Comparison of ENCODE assay signal across 9 cellular contexts in genomic region chr20:25055711-25056492, GRCh38. TPM values are rescaled to one million over a fixed set of nuclear protein-coding genes. Genes with fewer than 3 reads are reported as not detected.
DNase-seq lines count a peak whose midpoint lies in the region; ATAC-seq and TF ChIP-seq lines count a peak whose summit lies in the region.
"Had no signal": no experiment of that assay in that cellular context is flagged by ENCODE, and none has a peak within 500 bp of the region (broad histone marks: within the 10 kb centered on the region; RNA-seq: fewer than 3 reads in every experiment).

No MANE protein-coding gene starts in this region.

- CTCF ChIA-PET in activated CD8-positive, alpha-beta T cell treated with anti-CD3 and anti-CD28 coated beads for 36 hours (lab: Charles Lee), result interaction anchor here (2.8 to 10.9 kb wide), 2 partner anchors 9 to 60 kb away, joined by 12 to 167 read pairs; partner anchors contain the start of gene APMAP

- peaks cover 70 to 88% (median 82%) of the 10 kb centered on the region in 4 donors for H3K4me1 ChIP-seq in stomach

- peak overlapping the region; percentile 65 for H3K27ac Mint-ChIP-seq in activated CD4-positive, alpha-beta T cell treated with anti-CD3 and anti-CD28 coated beads, Interleukin-2, amount 10 ng/mL, durations not matched to agents 24 days and 14 days
- H3K27ac Mint-ChIP-seq in activated CD8-positive, alpha-beta T cell treated with anti-CD3 and anti-CD28 coated beads for 36 hours, result peak overlapping the region; percentile 32
- H3K27ac Mint-ChIP-seq in immature natural killer cell, result peak overlapping the region; percentile 91 to 97 (median 95)

- H3K36me3 ChIP-seq in stomach, result no peaks in the 10 kb centered on the region

- intact Hi-C loops in activated CD4-positive, alpha-beta T cell treated with anti-CD3 and anti-CD28 coated beads, Interleukin-2, amount 10 ng/mL, durations not matched to agents 24 days and 14 days (cut with micrococcal nuclease), result no loop called here
- intact Hi-C loops in activated CD8-positive, alpha-beta T cell treated with anti-CD3 and anti-CD28 coated beads for 36 hours (cut with micrococcal nuclease), result no loop called here
- intact Hi-C loops in stomach (cut with DNase I; ENCODE audit: low total_unique reads), result no loop called here

- no peak for TF ChIP-seq POLR2A in stomach (IDR thresholded peaks at IDR 0.05)

- ATAC-seq in activated CD8-positive, alpha-beta T cell treated with anti-CD3 and anti-CD28 coated beads for 36 hours, result no peak
- ATAC-seq in HG03354 (IDR thresholded peaks at IDR 0.05; ENCODE audit: poor library complexity, severe bottlenecking, unreplicated experiment), result no peak
- ATAC-seq in HG02571 (IDR thresholded peaks at IDR 0.05; ENCODE audit: unreplicated experiment), result no peak

- no peak for TF ChIP-seq CTCF in activated CD8-positive, alpha-beta T cell treated with anti-CD3 and anti-CD28 coated beads for 36 hours (IDR thresholded peaks at IDR 0.05)
- no peak for TF ChIP-seq CTCF in stomach (IDR thresholded peaks at IDR 0.05)

- peak overlapping the region; percentile 78 for H3K4me3 Mint-ChIP-seq in activated CD4-positive, alpha-beta T cell treated with anti-CD3 and anti-CD28 coated beads, Interleukin-2, amount 10 ng/mL, durations not matched to agents 24 days and 14 days
- H3K4me3 Mint-ChIP-seq in activated CD8-positive, alpha-beta T cell treated with anti-CD3 and anti-CD28 coated beads for 36 hours, result peak overlapping the region; percentile 79
- H3K4me3 Mint-ChIP-seq in immature natural killer cell, result peak overlapping the region; percentile 87 to 91 (median 88)

- 36 to 62% (median 45%) methylated on average over 8 of the region's 8 CpGs for WGBS in stomach, 5 donors

- peaks cover 10% of the 10 kb centered on the region for H3K36me3 Mint-ChIP-seq in activated CD4-positive, alpha-beta T cell treated with anti-CD3 and anti-CD28 coated beads, Interleukin-2, amount 10 ng/mL, durations not matched to agents 24 days and 14 days (ENCODE audit: low read depth)
- peaks cover 3% of the 10 kb centered on the region for H3K36me3 Mint-ChIP-seq in activated CD8-positive, alpha-beta T cell treated with anti-CD3 and anti-CD28 coated beads for 36 hours (ENCODE audit: low read depth)
- peaks cover 0 to 3% (median 0%) of the 10 kb centered on the region in 3 donors for H3K36me3 Mint-ChIP-seq in immature natural killer cell

- H3K27me3 Mint-ChIP-seq in activated CD4-positive, alpha-beta T cell treated with anti-CD3 and anti-CD28 coated beads, Interleukin-2, amount 10 ng/mL, durations not matched to agents 24 days and 14 days, result peaks cover 26% of the 10 kb centered on the region
- no peaks in the 10 kb centered on the region for H3K27me3 Mint-ChIP-seq in activated CD8-positive, alpha-beta T cell treated with anti-CD3 and anti-CD28 coated beads for 36 hours
- peaks cover 3 to 24% (median 5%) of the 10 kb centered on the region in 3 donors for H3K27me3 Mint-ChIP-seq in immature natural killer cell (ENCODE audit: low read depth in 3 of 3)

- no peak for TF ChIP-seq EP300 in stomach (IDR thresholded peaks at IDR 0.05)

- no peaks in the 10 kb centered on the region for H3K9me3 ChIP-seq in stomach

- POLR2A ChIA-PET in activated CD8-positive, alpha-beta T cell treated with anti-CD3 and anti-CD28 coated beads for 36 hours (lab: Charles Lee), result interaction anchor here (0.6 to 1.9 kb wide), 5 partner anchors 10 to 187 kb away, joined by 3 to 6 read pairs (median 3); no protein-coding TSS in a partner anchor

- no peak for DNase-seq in activated CD4-positive, alpha-beta T cell treated with anti-CD3 and anti-CD28 coated beads, Interleukin-2, amount 10 ng/mL, durations not matched to agents 24 days and 14 days
- no peak for DNase-seq in activated CD4-positive, alpha-beta T cell treated with anti-CD3 and anti-CD28 coated beads, Interleukin-2, amount 50 U/mL, for 1 hour
- DNase-seq in activated CD8-positive, alpha-beta T cell treated with anti-CD3 and anti-CD28 coated beads for 36 hours, result no peak
- DNase-seq in immature natural killer cell (no peak), stomach (peak; percentile 32), DMS153 (lab: John Stamatoyannopoulos, UW) (no peak)
- DNase-seq: occipital lobe had no signal

- H3K9me3 Mint-ChIP-seq in activated CD4-positive, alpha-beta T cell treated with anti-CD3 and anti-CD28 coated beads, Interleukin-2, amount 10 ng/mL, durations not matched to agents 24 days and 14 days, result no peaks in the 10 kb centered on the region
- no peaks in the 10 kb centered on the region for H3K9me3 Mint-ChIP-seq in activated CD8-positive, alpha-beta T cell treated with anti-CD3 and anti-CD28 coated beads for 36 hours
- H3K9me3 Mint-ChIP-seq in immature natural killer cell, result no peaks in the 10 kb centered on the region

- H3K27me3 ChIP-seq in stomach, result no peaks in the 10 kb centered on the region

- peak overlapping the region; percentile 68 to 98 (median 95) for H3K27ac ChIP-seq in stomach

- H3K4me3 ChIP-seq in stomach, result peak overlapping the region; percentile 58 to 81 (median 76)

- peaks cover 43% of the 10 kb centered on the region for H3K4me1 Mint-ChIP-seq in activated CD4-positive, alpha-beta T cell treated with anti-CD3 and anti-CD28 coated beads, Interleukin-2, amount 10 ng/mL, durations not matched to agents 24 days and 14 days
- peaks cover 53% of the 10 kb centered on the region for H3K4me1 Mint-ChIP-seq in activated CD8-positive, alpha-beta T cell treated with anti-CD3 and anti-CD28 coated beads for 36 hours (ENCODE audit: low read depth)
- peaks cover 66 to 74% of the 10 kb centered on the region in 2 donors for H3K4me1 Mint-ChIP-seq in immature natural killer cell

RNA-seq across cellular contexts. Expression of gene ACSS1, which starts 2.0 kb away (rescaled TPM):
- 13.0 and 13.5 TPM in 2 replicates for total RNA-seq in activated CD4-positive, alpha-beta T cell treated with anti-CD3 and anti-CD28 coated beads, Interleukin-2, amount 10 ng/mL, durations not matched to agents 24 days and 14 days
- 10 to 100 TPM; 17.5 to 18.2 TPM for total RNA-seq in activated CD8-positive, alpha-beta T cell treated with anti-CD3 and anti-CD28 coated beads for 36 hours
- polyA plus RNA-seq in immature natural killer cell (10 to 100 TPM; 66.6 to 85.2 (median 83.7) TPM), stomach (10 to 100 TPM; 35.3 to 37.7 (median 35.9) TPM)
- total RNA-seq in stomach, result 100 to 1,000 TPM in 1 of 5 donors, 10 to 100 TPM in 3, 1 to 10 TPM in 1; 7.0 to 135 (median 35.6) TPM

RNA-seq across cellular contexts. Expression of gene VSX1, which starts 26.0 kb away (rescaled TPM):
- total RNA-seq in activated CD4-positive, alpha-beta T cell treated with anti-CD3 and anti-CD28 coated beads, Interleukin-2, amount 10 ng/mL, durations not matched to agents 24 days and 14 days, result not detected in 2 replicates
- total RNA-seq in activated CD8-positive, alpha-beta T cell treated with anti-CD3 and anti-CD28 coated beads for 36 hours, result not detected
- polyA plus RNA-seq in immature natural killer cell (not detected), stomach (under 1 TPM in 1 of 3 donors, not detected in 2; 0.05 TPM)
- total RNA-seq in stomach, result not detected
- total RNA-seq: occipital lobe had no signal

Comparison
In these comparisons a context has a peak if more than half of its experiments do, and no peak if none do; other contexts are left out.
1. H3K27ac Mint-ChIP-seq: peak in every context shown above with its lines; median percentile 95 in immature natural killer cell; 65 in activated CD4-positive, alpha-beta T cell treated with anti-CD3 and anti-CD28 coated beads, Interleukin-2, amount 10 ng/mL, durations not matched to agents 24 days and 14 days; 32 in activated CD8-positive, alpha-beta T cell treated with anti-CD3 and anti-CD28 coated beads for 36 hours.